In genomic region chr1:187443939-187444338, GRCh38 we compare ENCODE assay signal across 31 cellular contexts.
"Had no signal": no experiment of that assay in that cellular context is flagged by ENCODE, and none has a peak within 500 bp of the region (broad histone marks: within the 10 kb centered on the region; RNA-seq: fewer than 3 reads in every experiment).

No MANE protein-coding gene starts in this region.

- H3K9me3 ChIP-seq: body of pancreas, breast epithelium had no signal

- H3K27ac ChIP-seq: body of pancreas, breast epithelium, PC-9, RWPE1, VCaP had no signal

- ATAC-seq: activated CD8-positive, alpha-beta T cell treated with anti-CD3 and anti-CD28 coated beads, Interleukin-2, amount 10 ng/mL, durations not matched to agents 7 days and 5 days; body of pancreas; K562; Right ventricle myocardium inferior; SK-N-SH treated with all-trans-retinoic acid at 6 μM for 48 hours; T-cell; T-helper 17 cell had no signal

- H3K27me3 ChIP-seq: body of pancreas, breast epithelium had no signal

- FAIRE-seq: astrocyte, K562, RCC 7860 had no signal

- H3K4me2 ChIP-seq: PC-9 had no signal

- DNase-seq: activated CD4-positive, alpha-beta T cell treated with anti-CD3 and anti-CD28 coated beads, Interleukin-2, amount 10 ng/mL, durations not matched to agents 7 days and 5 days; activated CD4-positive, alpha-beta T cell treated with anti-CD3 and anti-CD28 coated beads, Interleukin-2, amount 50 U/mL, for 48 hours; activated CD4-positive, CD25-positive, alpha-beta regulatory T cell; activated CD8-positive, alpha-beta T cell treated with anti-CD3 and anti-CD28 coated beads, Interleukin-2, amount 10 ng/mL, durations not matched to agents 7 days and 5 days; activated gamma-delta T cell; activated naive CD4-positive, alpha-beta T cell treated with Interleukin-2 at 50 U/mL for 16 hours; activated naive CD8-positive, alpha-beta T cell treated with anti-CD3 and anti-CD28 coated beads, Interleukin-2, amount 10 ng/mL, durations not matched to agents 7 days and 5 days; activated T-cell treated with anti-CD3 and anti-CD28 coated beads, Interleukin-2, amount 50 U/mL, for 24 hours; body of pancreas; caudate nucleus; cerebellar nuclear complex; NCI-H1092 treated with DMSO at 0.1 percent for 48 hours; NCI-H1417; NCI-H187 treated with DMSO at 0.1 percent for 48 hours; NCI-H2081; NCI-H226; NCI-H446 treated with DMSO at 0.1 percent for 48 hours; NCI-H524 treated with DMSO at 0.1 percent for 48 hours; PC-9; SIG-M5; T-cell; T-helper 17 cell; T-helper 9 cell had no signal

- H3K36me3 ChIP-seq: breast epithelium had no signal

- H3K4me1 ChIP-seq: body of pancreas, breast epithelium had no signal

- H3K4me3 ChIP-seq: body of pancreas, breast epithelium, K562, PC-9 had no signal
